Comparison of ENCODE assay signal across 8 cellular contexts in the genomic region with DNA sequence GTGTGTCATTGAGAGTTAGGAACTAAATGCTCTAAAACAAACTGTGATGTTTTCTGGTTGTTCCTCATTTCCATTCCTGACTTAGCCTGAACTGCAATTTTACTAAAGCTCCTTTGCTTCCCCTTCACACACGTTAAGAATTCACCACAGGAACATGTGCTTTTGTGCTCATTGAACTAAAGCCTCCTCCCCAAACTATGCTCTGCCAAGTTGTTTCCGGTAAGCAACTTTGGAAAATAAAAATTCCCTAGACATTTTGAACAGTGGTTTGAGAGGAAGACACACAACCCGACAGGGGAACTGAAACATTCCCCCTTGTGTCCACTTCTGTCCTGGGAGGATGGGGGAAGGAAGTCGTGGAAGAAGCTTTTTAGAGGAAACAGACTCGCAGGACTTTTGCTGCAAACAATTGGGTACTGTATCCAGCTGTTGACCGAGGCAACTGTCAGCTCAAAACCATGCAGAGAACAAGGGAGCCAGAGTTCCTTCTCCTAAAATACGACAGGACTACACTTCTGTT.
DNase-seq lines count a peak whose midpoint lies in the region; ATAC-seq and TF ChIP-seq lines count a peak whose summit lies in the region.

No MANE protein-coding gene starts in this region.

- peaks cover 62% of the 10 kb centered on the region for H3K4me1 Mint-ChIP-seq in activated CD4-positive, alpha-beta T cell treated with anti-CD3 and anti-CD28 coated beads, Interleukin-2, amount 10 ng/mL, durations not matched to agents 24 days and 14 days
- H3K4me1 Mint-ChIP-seq in activated naive CD8-positive, alpha-beta T cell treated with anti-CD3 and anti-CD28 coated beads, Interleukin-2, amount 10 ng/mL, durations not matched to agents 7 days and 5 days = peaks cover 19% of the 10 kb centered on the region
- peaks cover 74% of the 10 kb centered on the region for H3K4me1 Mint-ChIP-seq in stimulated activated memory B cell treated with anti-CD40 and anti-IgM and Interleukin-4, amounts not matched to agents 10 μg/mL and 1 μg/mL and 100 μg/mL, for 72 hours

- peak overlapping the region; percentile 9 for H3K27ac ChIP-seq in iPS-18a (ENCODE audit: low read length)

- peak overlapping the region; percentile 82 for H3K4me3 Mint-ChIP-seq in activated CD4-positive, alpha-beta T cell treated with anti-CD3 and anti-CD28 coated beads, Interleukin-2, amount 10 ng/mL, durations not matched to agents 24 days and 14 days
- peak overlapping the region; percentile 70 for H3K4me3 Mint-ChIP-seq in activated naive CD8-positive, alpha-beta T cell treated with anti-CD3 and anti-CD28 coated beads, Interleukin-2, amount 10 ng/mL, durations not matched to agents 7 days and 5 days
- H3K4me3 Mint-ChIP-seq in stimulated activated memory B cell treated with anti-CD40 and anti-IgM and Interleukin-4, amounts not matched to agents 10 μg/mL and 1 μg/mL and 100 μg/mL, for 72 hours = peak overlapping the region; percentile 49

- H3K9ac ChIP-seq in iPS-18a (ENCODE audit: low read length) = no peak overlapping the region

- CTCF ChIA-PET in HEK293T (lab: Yijun Ruan, JAX) = no interaction called here

- DNase-seq in activated CD4-positive, alpha-beta T cell treated with anti-CD3 and anti-CD28 coated beads, Interleukin-2, amount 10 ng/mL, durations not matched to agents 24 days and 14 days = no peak
- DNase-seq in activated CD4-positive, alpha-beta T cell treated with anti-CD3 and anti-CD28 coated beads, Interleukin-2, amount 50 U/mL, for 48 hours = no peak
- DNase-seq in activated naive CD8-positive, alpha-beta T cell treated with anti-CD3 and anti-CD28 coated beads, Interleukin-2, amount 10 ng/mL, durations not matched to agents 7 days and 5 days = no peak
- no peak for DNase-seq in HEK293T (ENCODE audit: extremely low spot score)

- H3K9me3 Mint-ChIP-seq in activated CD4-positive, alpha-beta T cell treated with anti-CD3 and anti-CD28 coated beads, Interleukin-2, amount 10 ng/mL, durations not matched to agents 24 days and 14 days = peaks cover 12% of the 10 kb centered on the region
- H3K9me3 Mint-ChIP-seq in activated naive CD8-positive, alpha-beta T cell treated with anti-CD3 and anti-CD28 coated beads, Interleukin-2, amount 10 ng/mL, durations not matched to agents 7 days and 5 days = peaks cover 3% of the 10 kb centered on the region
- H3K9me3 Mint-ChIP-seq in stimulated activated memory B cell treated with anti-CD40 and anti-IgM and Interleukin-4, amounts not matched to agents 10 μg/mL and 1 μg/mL and 100 μg/mL, for 72 hours = no peaks in the 10 kb centered on the region

- H3K27me3 Mint-ChIP-seq in activated CD4-positive, alpha-beta T cell treated with anti-CD3 and anti-CD28 coated beads, Interleukin-2, amount 10 ng/mL, durations not matched to agents 24 days and 14 days = no peaks in the 10 kb centered on the region
- H3K27me3 Mint-ChIP-seq in activated naive CD8-positive, alpha-beta T cell treated with anti-CD3 and anti-CD28 coated beads, Interleukin-2, amount 10 ng/mL, durations not matched to agents 7 days and 5 days = peaks cover 8% of the 10 kb centered on the region
- no peaks in the 10 kb centered on the region for H3K27me3 Mint-ChIP-seq in stimulated activated memory B cell treated with anti-CD40 and anti-IgM and Interleukin-4, amounts not matched to agents 10 μg/mL and 1 μg/mL and 100 μg/mL, for 72 hours

- no peak for ATAC-seq in activated naive CD8-positive, alpha-beta T cell treated with anti-CD3 and anti-CD28 coated beads, Interleukin-2, amount 10 ng/mL, durations not matched to agents 7 days and 5 days (ENCODE audit: low read depth)
- ATAC-seq in stimulated activated memory B cell treated with anti-CD40 and anti-IgM and Interleukin-4, amounts not matched to agents 10 μg/mL and 1 μg/mL and 100 μg/mL, for 72 hours = peak; percentile 54
- ATAC-seq in GM21528 (IDR thresholded peaks at IDR 0.05; ENCODE audit: low FRiP score, unreplicated experiment) (no peak), HG03520 (IDR thresholded peaks at IDR 0.05; ENCODE audit: unreplicated experiment) (no peak)

- peaks cover 11% of the 10 kb centered on the region for H3K36me3 Mint-ChIP-seq in activated CD4-positive, alpha-beta T cell treated with anti-CD3 and anti-CD28 coated beads, Interleukin-2, amount 10 ng/mL, durations not matched to agents 24 days and 14 days (ENCODE audit: low read depth)
- H3K36me3 Mint-ChIP-seq in activated naive CD8-positive, alpha-beta T cell treated with anti-CD3 and anti-CD28 coated beads, Interleukin-2, amount 10 ng/mL, durations not matched to agents 7 days and 5 days = peaks cover 16% of the 10 kb centered on the region
- H3K36me3 Mint-ChIP-seq in stimulated activated memory B cell treated with anti-CD40 and anti-IgM and Interleukin-4, amounts not matched to agents 10 μg/mL and 1 μg/mL and 100 μg/mL, for 72 hours = no peaks in the 10 kb centered on the region

- H3K9me3 ChIP-seq in iPS-18a (ENCODE audit: control insufficient read depth, low read depth, low read length) = no peaks in the 10 kb centered on the region

- POLR2A ChIA-PET in activated naive CD8-positive, alpha-beta T cell treated with anti-CD3 and anti-CD28 coated beads, Interleukin-2, amount 10 ng/mL, durations not matched to agents 7 days and 5 days (lab: Charles Lee) = interaction anchor here (1.2 kb wide), 1 partner anchor 24 kb away, joined by 4 read pairs; no protein-coding TSS in a partner anchor
- POLR2A ChIA-PET in HEK293T (lab: Yijun Ruan, JAX) = no interaction called here

- no peak overlapping the region for H3K4me3 ChIP-seq in iPS-18a (ENCODE audit: low read length)

- H3K27ac Mint-ChIP-seq in activated CD4-positive, alpha-beta T cell treated with anti-CD3 and anti-CD28 coated beads, Interleukin-2, amount 10 ng/mL, durations not matched to agents 24 days and 14 days = peak overlapping the region; percentile 82
- H3K27ac Mint-ChIP-seq in activated naive CD8-positive, alpha-beta T cell treated with anti-CD3 and anti-CD28 coated beads, Interleukin-2, amount 10 ng/mL, durations not matched to agents 7 days and 5 days = peak overlapping the region; percentile 79
- peak overlapping the region; percentile 93 for H3K27ac Mint-ChIP-seq in stimulated activated memory B cell treated with anti-CD40 and anti-IgM and Interleukin-4, amounts not matched to agents 10 μg/mL and 1 μg/mL and 100 μg/mL, for 72 hours

- intact Hi-C loops in activated CD4-positive, alpha-beta T cell treated with anti-CD3 and anti-CD28 coated beads, Interleukin-2, amount 10 ng/mL, durations not matched to agents 24 days and 14 days (cut with micrococcal nuclease) = loop anchor here (5.0 kb wide), 1 partner anchor 67 kb away; a partner anchor contains a TSS

- no peaks in the 10 kb centered on the region for H3K36me3 ChIP-seq in iPS-18a (ENCODE audit: control insufficient read depth, low read depth, low read length)

- H3K4me1 ChIP-seq in iPS-18a (ENCODE audit: control insufficient read depth, low read depth, low read length) = peaks cover 20% of the 10 kb centered on the region

- H3K27me3 ChIP-seq in iPS-18a (ENCODE audit: control insufficient read depth, insufficient read depth, low read length) = no peaks in the 10 kb centered on the region

TF ChIP-seq in HEK293T, 16 proteins besides CTCF, POLR2A, EP300 and RAD21:
- no peak for TF ChIP-seq ELF4 (IDR thresholded peaks at IDR 0.05)
- no peak for TF ChIP-seq FOXK2 (IDR thresholded peaks at IDR 0.05)
- TF ChIP-seq SUZ12 (IDR thresholded peaks at IDR 0.05) = no peak
- TF ChIP-seq L3MBTL2 (conservative IDR thresholded peaks at IDR 0.05) = no peak
- TF ChIP-seq HDGF (IDR thresholded peaks at IDR 0.05; ENCODE audit: borderline replicate concordance) = no peak
- TF ChIP-seq LEF1 (IDR thresholded peaks at IDR 0.05; ENCODE audit: borderline replicate concordance) = no peak
- TF ChIP-seq SP1 (IDR thresholded peaks at IDR 0.05) = no peak
- TF ChIP-seq FOXA1 (IDR thresholded peaks at IDR 0.05) = no peak
- no peak for TF ChIP-seq NFRKB (IDR thresholded peaks at IDR 0.05)
- TF ChIP-seq, protein P1, sequence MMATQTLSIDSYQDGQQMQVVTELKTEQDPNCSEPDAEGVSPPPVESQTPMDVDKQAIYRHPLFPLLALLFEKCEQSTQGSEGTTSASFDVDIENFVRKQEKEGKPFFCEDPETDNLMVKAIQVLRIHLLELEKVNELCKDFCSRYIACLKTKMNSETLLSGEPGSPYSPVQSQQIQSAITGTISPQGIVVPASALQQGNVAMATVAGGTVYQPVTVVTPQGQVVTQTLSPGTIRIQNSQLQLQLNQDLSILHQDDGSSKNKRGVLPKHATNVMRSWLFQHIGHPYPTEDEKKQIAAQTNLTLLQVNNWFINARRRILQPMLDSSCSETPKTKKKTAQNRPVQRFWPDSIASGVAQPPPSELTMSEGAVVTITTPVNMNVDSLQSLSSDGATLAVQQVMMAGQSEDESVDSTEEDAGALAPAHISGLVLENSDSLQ (IDR thresholded peaks at IDR 0.05) = no peak
- no peak for TF ChIP-seq TARDBP (IDR thresholded peaks at IDR 0.05)
- no peak for TF ChIP-seq CTBP1 (IDR thresholded peaks at IDR 0.05; ENCODE audit: borderline replicate concordance)
- TF ChIP-seq ARNT (IDR thresholded peaks at IDR 0.05) = no peak
- TF ChIP-seq BHLHE40 (IDR thresholded peaks at IDR 0.05; ENCODE audit: borderline replicate concordance) = no peak
- no peak for TF ChIP-seq FOXM1 (IDR thresholded peaks at IDR 0.05; ENCODE audit: borderline replicate concordance)
- no peak for TF ChIP-seq ZNF384 (IDR thresholded peaks at IDR 0.05)
